In genomic region chr7:155533827-155534690, GRCh38 we compare ENCODE assay signal across 7 cellular contexts. TPM values are rescaled to one million over a fixed set of nuclear protein-coding genes. Genes with fewer than 3 reads are reported as not detected.
DNase-seq lines count a peak whose midpoint lies in the region; FAIRE-seq and TF ChIP-seq lines count a peak whose summit lies in the region.

No MANE protein-coding gene starts in this region.

- TF ChIP-seq CTCF in WI38 (IDR thresholded peaks at IDR 0.05; ENCODE audit: low read depth, low read length), result peak; percentile 52
- peak; percentile 54 for TF ChIP-seq CTCF in foreskin fibroblast (IDR thresholded peaks at IDR 0.05; ENCODE audit: low read depth, low read length)
- TF ChIP-seq CTCF in retinal pigment epithelial cell (conservative IDR thresholded peaks at IDR 0.05; ENCODE audit: low read depth, low read length), result peak; percentile 78

- TF ChIP-seq POLR2A in GM12892 (IDR thresholded peaks at IDR 0.05; ENCODE audit: low read depth, low read length), result no peak

- DNase-seq in GM12892 (ENCODE audit: insufficient read length), result peak; percentile 73
- DNase-seq in foreskin fibroblast, result peak in 1 of 2 donors; percentile 34
- DNase-seq in retinal pigment epithelial cell (ENCODE audit: low read depth), result no peak
- no peak for DNase-seq in NCI-H774 (lab: John Stamatoyannopoulos, UW)
- no peak for DNase-seq in NCI-H2196 (lab: John Stamatoyannopoulos, UW; ENCODE audit: unreplicated experiment)

- no peak overlapping the region for H3K27ac ChIP-seq in HUES6 (ENCODE audit: low read depth, low read length)

- H3K9ac ChIP-seq in HUES6 (ENCODE audit: low read length), result no peak overlapping the region

- peak; percentile 24 for FAIRE-seq in GM12892 (lab: Jason Lieb, UNC)

- peaks cover 7% of the 10 kb centered on the region; the same call in 1 of the 2 replicates for H3K4me1 ChIP-seq in HUES6 (ENCODE audit: control insufficient read depth, insufficient read depth, low read length)

- H3K4me3 ChIP-seq in HUES6 (ENCODE audit: low read depth, low read length) (peak overlapping the region; percentile 42), WI38 (ENCODE audit: low read depth, low read length) (no peak overlapping the region), foreskin fibroblast (ENCODE audit: low read depth in 1 of 2, low read length in 2 of 2) (no peak overlapping the region), retinal pigment epithelial cell (ENCODE audit: low read length) (peak overlapping the region; percentile 20)

- H3K36me3 ChIP-seq in HUES6 (ENCODE audit: control insufficient read depth, insufficient read depth, low read length), result no peaks in the 10 kb centered on the region

- peaks cover 3% of the 10 kb centered on the region; the same call in 1 of the 2 replicates for H3K9me3 ChIP-seq in HUES6 (ENCODE audit: control insufficient read depth, insufficient read depth, low read depth, low read length)

- H3K27me3 ChIP-seq in HUES6 (ENCODE audit: control insufficient read depth, insufficient read depth, low read length), result peaks cover 80% of the 10 kb centered on the region

RNA-seq across cellular contexts. Expression of gene CNPY1, which starts 12.3 kb away (rescaled TPM):
- not detected for polyA plus RNA-seq in GM12892 (2012; ENCODE audit: missing spikeins)

Comparison
In these comparisons a context has a peak if more than half of its experiments do, and no peak if none do; other contexts are left out.
1. H3K4me3 ChIP-seq: peak in HUES6 (single experiment) and retinal pigment epithelial cell (single experiment); none in WI38 (single experiment) and foreskin fibroblast (0 of 2).
2. Peak in every context shown above with its lines, with median percentiles within 50 percentile points of each other: CTCF ChIP-seq.